ENCODE assay signal across 9 cellular contexts in genomic region chr2:65370387-65371093, GRCh38.
DNase-seq lines count a peak whose midpoint lies in the region; ATAC-seq, FAIRE-seq and TF ChIP-seq lines count a peak whose summit lies in the region.
"Had no signal": no experiment of that assay in that cellular context is flagged by ENCODE, and none has a peak within 500 bp of the region (broad histone marks: within the 10 kb centered on the region; RNA-seq: fewer than 3 reads in every experiment).

No MANE protein-coding gene starts in this region.

- H3K4me1 Mint-ChIP-seq in HFFc6 (ENCODE audit: low read depth), result peaks cover 91% of the 10 kb centered on the region

- FAIRE-seq in urothelium cell line (lab: Jason Lieb, UNC), result no peak

- ATAC-seq in left lobe of liver, result peak; percentile 23
- no peak for ATAC-seq in activated CD4-positive, CD25-positive, alpha-beta regulatory T cell treated with anti-CD3 and anti-CD28 coated beads, Interleukin-2, amount 50 U/mL, for 24 hours
- ATAC-seq: activated naive CD4-positive, alpha-beta T cell treated with anti-CD3 and anti-CD28 coated beads, Interleukin-2, amount 50 U/mL, for 72 hours had no signal

- H3K4me3 Mint-ChIP-seq in HFFc6, result no peak overlapping the region

- H3K9me3 Mint-ChIP-seq in HFFc6, result no peaks in the 10 kb centered on the region
- H3K9me3 Mint-ChIP-seq: activated naive CD4-positive, alpha-beta T cell treated with anti-CD3 and anti-CD28 coated beads, Interleukin-2, amount 50 U/mL, for 72 hours had no signal

- H3K27me3 Mint-ChIP-seq in HFFc6 (ENCODE audit: insufficient read depth), result no peaks in the 10 kb centered on the region

- H3K36me3 Mint-ChIP-seq in HFFc6 (ENCODE audit: low read depth), result peaks cover 7% of the 10 kb centered on the region
- H3K36me3 Mint-ChIP-seq: activated naive CD4-positive, alpha-beta T cell treated with anti-CD3 and anti-CD28 coated beads, Interleukin-2, amount 50 U/mL, for 72 hours had no signal

- no peak for TF ChIP-seq CTCF in HFFc6 (IDR thresholded peaks at IDR 0.05)

- DNase-seq in EH (ENCODE audit: low read depth) (peak; percentile 54), HFFc6 (no peak), NCI-H69 (lab: John Stamatoyannopoulos, UW) (peak; percentile 16), left lobe of liver (ENCODE audit: low spot score) (no peak), inferior parietal cortex (ENCODE audit: extremely low spot score) (no peak), NCI-H524 treated with DMSO at 0.1 percent for 48 hours (lab: John Stamatoyannopoulos, UW) (no peak), urothelium cell line (ENCODE audit: low spot score) (no peak)

- peak overlapping the region; percentile 4; the same call in 1 of the 2 replicates for H3K27ac Mint-ChIP-seq in HFFc6
- H3K27ac Mint-ChIP-seq: activated naive CD4-positive, alpha-beta T cell treated with anti-CD3 and anti-CD28 coated beads, Interleukin-2, amount 50 U/mL, for 72 hours had no signal

Comparison
In these comparisons a context has a peak if more than half of its experiments do, and no peak if none do; other contexts are left out.
1. DNase-seq: peak in EH (single experiment) and NCI-H69 (single experiment); none in HFFc6 (single experiment), left lobe of liver (single experiment), inferior parietal cortex (single experiment), NCI-H524 treated with DMSO at 0.1 percent for 48 hours (single experiment) and urothelium cell line (single experiment).